8 cellular contexts compared by ENCODE assay signal in the genomic region with DNA sequence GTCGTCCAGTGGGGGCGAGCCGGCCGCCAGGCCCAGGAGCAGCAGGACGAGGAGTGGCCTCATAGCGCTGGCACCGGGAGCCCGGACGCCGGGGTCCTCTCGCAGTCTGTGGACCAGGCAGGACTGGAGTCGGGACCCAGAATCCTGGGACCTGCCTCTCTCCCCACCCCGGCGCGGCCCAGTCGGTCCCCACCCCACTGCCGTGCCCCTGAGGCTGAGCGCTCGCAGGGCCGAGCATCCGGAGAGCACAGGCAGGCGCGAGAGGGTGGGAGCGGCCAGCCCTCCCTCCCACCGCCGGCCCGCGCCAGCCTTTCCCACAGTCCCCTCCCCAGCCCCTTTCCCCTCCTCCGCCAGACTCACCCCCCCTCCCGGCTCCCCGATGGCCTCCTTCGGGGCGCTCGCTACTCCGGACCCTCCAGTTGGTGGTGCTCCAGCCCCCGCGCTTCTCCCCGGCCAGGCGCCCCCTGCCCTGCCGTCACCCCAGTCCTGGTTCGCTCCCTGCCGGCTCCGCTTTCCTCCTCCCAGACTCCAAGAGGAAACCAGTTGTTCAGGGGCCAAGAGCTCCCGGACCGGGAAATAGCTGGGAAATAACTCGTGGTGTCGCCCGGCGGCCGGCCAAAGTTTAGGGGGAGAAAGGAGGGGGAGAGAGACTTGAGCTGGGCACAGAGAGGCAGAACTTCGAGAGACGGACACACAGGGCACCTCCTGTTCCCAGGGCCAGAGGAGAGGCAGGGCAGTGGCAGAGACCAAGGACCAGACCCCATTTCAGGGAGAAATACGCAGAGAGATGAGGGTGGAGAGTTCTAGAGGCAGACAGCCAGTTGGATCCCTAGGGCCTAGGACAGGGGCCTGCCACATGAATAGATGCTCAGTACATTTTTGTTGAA. TPM values are rescaled to one million over a fixed set of nuclear protein-coding genes. Genes with fewer than 3 reads are reported as not detected.
DNase-seq lines count a peak whose midpoint lies in the region; TF ChIP-seq lines count a peak whose summit lies in the region.

A gene with protein sequence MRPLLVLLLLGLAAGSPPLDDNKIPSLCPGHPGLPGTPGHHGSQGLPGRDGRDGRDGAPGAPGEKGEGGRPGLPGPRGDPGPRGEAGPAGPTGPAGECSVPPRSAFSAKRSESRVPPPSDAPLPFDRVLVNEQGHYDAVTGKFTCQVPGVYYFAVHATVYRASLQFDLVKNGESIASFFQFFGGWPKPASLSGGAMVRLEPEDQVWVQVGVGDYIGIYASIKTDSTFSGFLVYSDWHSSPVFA (minus strand): TSS at position 549 of the 887 bp plus-strand sequence. CDS start 486 bp downstream, at position 63.

- H3K36me3 ChIP-seq in kidney epithelial cell (ENCODE audit: control insufficient read depth, insufficient read depth, low read length) (no peaks in the 10 kb centered on the region), skeletal muscle tissue (ENCODE audit: control insufficient read depth in 3 of 3, insufficient read depth in 3 of 3, low read length in 3 of 3) (peaks cover 6 to 14% (median 9%) of the 10 kb centered on the region in 3 donors)

- H3K36me3 Mint-ChIP-seq in activated CD4-positive, alpha-beta memory T cell treated with anti-CD3 and anti-CD28 coated beads, Interleukin-2, amount 10 ng/mL, durations not matched to agents 7 days and 5 days (ENCODE audit: low read depth) = peaks cover 16% of the 10 kb centered on the region

- peak within 1 kb of the TSS; percentile 88 for H3K27ac ChIP-seq in skeletal muscle tissue (ENCODE audit: low read depth, low read length)

- no peaks in the 10 kb centered on the region for H3K9me3 Mint-ChIP-seq in activated CD4-positive, alpha-beta memory T cell treated with anti-CD3 and anti-CD28 coated beads, Interleukin-2, amount 10 ng/mL, durations not matched to agents 7 days and 5 days

- no peaks in the 10 kb centered on the region for H3K9me3 ChIP-seq in skeletal muscle tissue (ENCODE audit: control insufficient read depth in 3 of 3, low read length in 3 of 3)

- H3K27me3 ChIP-seq in kidney epithelial cell (ENCODE audit: control insufficient read depth, insufficient read depth, low read length) (peaks cover 33% of the 10 kb centered on the region), skeletal muscle tissue (ENCODE audit: control insufficient read depth in 3 of 3, insufficient read depth in 3 of 3, low read length in 3 of 3) (peaks cover 5 to 20% (median 18%) of the 10 kb centered on the region in 3 donors)

- no peak within 1 kb of the TSS for H3K27ac Mint-ChIP-seq in activated CD4-positive, alpha-beta memory T cell treated with anti-CD3 and anti-CD28 coated beads, Interleukin-2, amount 10 ng/mL, durations not matched to agents 7 days and 5 days

- peaks cover 41% of the 10 kb centered on the region for H3K4me1 Mint-ChIP-seq in activated CD4-positive, alpha-beta memory T cell treated with anti-CD3 and anti-CD28 coated beads, Interleukin-2, amount 10 ng/mL, durations not matched to agents 7 days and 5 days

- H3K4me3 Mint-ChIP-seq in activated CD4-positive, alpha-beta memory T cell treated with anti-CD3 and anti-CD28 coated beads, Interleukin-2, amount 10 ng/mL, durations not matched to agents 7 days and 5 days = no peak within 1 kb of the TSS

- peak within 1 kb of the TSS; percentile 74 to 79 (median 76) for H3K9ac ChIP-seq in skeletal muscle tissue (ENCODE audit: low read depth in 1 of 3, low read length in 3 of 3)

- DNase-seq in HFF-Myc (ENCODE audit: extremely low read depth, low read depth) = no peak
- peak; percentile 27 for DNase-seq in choroid plexus epithelial cell (ENCODE audit: low read depth)
- no peak for DNase-seq in kidney epithelial cell (ENCODE audit: low read depth)
- DNase-seq in NCI-H1417 (lab: John Stamatoyannopoulos, UW) = no peak
- DNase-seq in RPMI8226 = no peak
- DNase-seq in activated CD4-positive, CD25-positive, alpha-beta regulatory T cell (lab: John Stamatoyannopoulos, UW) = no peak
- no peak for DNase-seq in activated CD4-positive, alpha-beta memory T cell treated with anti-CD3 and anti-CD28 coated beads, Interleukin-2, amount 10 ng/mL, durations not matched to agents 7 days and 5 days

- CTCF ChIA-PET in activated CD4-positive, alpha-beta memory T cell treated with anti-CD3 and anti-CD28 coated beads, Interleukin-2, amount 10 ng/mL, durations not matched to agents 7 days and 5 days (lab: Charles Lee) = interaction anchor here (0.6 to 6.7 kb wide), 15 partner anchors 9 to 231 kb away, joined by 3 to 136 read pairs (median 4); no protein-coding TSS in a partner anchor

- H3K4me3 ChIP-seq in HFF-Myc (replicated peaks; ENCODE audit: low read depth, low read length) (peak within 1 kb of the TSS; percentile 39), choroid plexus epithelial cell (ENCODE audit: low read depth, low read length) (peak within 1 kb of the TSS; percentile 44), kidney epithelial cell (ENCODE audit: low read depth, low read length) (peak within 1 kb of the TSS; percentile 37), skeletal muscle tissue (ENCODE audit: low read length in 3 of 3) (peak within 1 kb of the TSS; percentile 59 to 68 (median 63))

- H3K27me3 Mint-ChIP-seq in activated CD4-positive, alpha-beta memory T cell treated with anti-CD3 and anti-CD28 coated beads, Interleukin-2, amount 10 ng/mL, durations not matched to agents 7 days and 5 days = peaks cover 37% of the 10 kb centered on the region

- peaks cover 49 to 56% (median 54%) of the 10 kb centered on the region in 3 donors for H3K4me1 ChIP-seq in skeletal muscle tissue (ENCODE audit: control insufficient read depth in 3 of 3, insufficient read depth in 3 of 3, low read length in 3 of 3)

- TF ChIP-seq CTCF in HFF-Myc (IDR thresholded peaks at IDR 0.05; ENCODE audit: low read depth, low read length, missing control alignments) (no peak), choroid plexus epithelial cell (conservative IDR thresholded peaks at IDR 0.05; ENCODE audit: low read depth, low read length) (no peak), kidney epithelial cell (IDR thresholded peaks at IDR 0.05; ENCODE audit: insufficient read depth, low read length, poor library complexity, severe bottlenecking) (no peak)

- POLR2A ChIA-PET in activated CD4-positive, alpha-beta memory T cell treated with anti-CD3 and anti-CD28 coated beads, Interleukin-2, amount 10 ng/mL, durations not matched to agents 7 days and 5 days (lab: Charles Lee) = interaction anchor here (1.1 kb wide), 1 partner anchor 321 kb away, joined by 3 read pairs; no protein-coding TSS in a partner anchor

RNA-seq across cellular contexts. Expression of the gene that starts here (rescaled TPM):
- total RNA-seq in kidney epithelial cell (2.9 and 6.2 TPM in 2 replicates), skeletal muscle tissue (17.2 TPM)
- total RNA-seq in activated CD4-positive, alpha-beta memory T cell treated with anti-CD3 and anti-CD28 coated beads, Interleukin-2, amount 10 ng/mL, durations not matched to agents 7 days and 5 days = not detected
